In genomic region chr4:31467781-31468180, GRCh38 we compare ENCODE assay signal across 20 cellular contexts.
DNase-seq lines count a peak whose midpoint lies in the region; ATAC-seq, FAIRE-seq and TF ChIP-seq lines count a peak whose summit lies in the region.
"Had no signal": no experiment of that assay in that cellular context is flagged by ENCODE, and none has a peak within 500 bp of the region (broad histone marks: within the 10 kb centered on the region; RNA-seq: fewer than 3 reads in every experiment).

No MANE protein-coding gene starts in this region.

- no peaks in the 10 kb centered on the region for H3K4me1 ChIP-seq in endodermal cell (ENCODE audit: control insufficient read depth, insufficient read depth, low read length)
- H3K4me1 ChIP-seq: A549 had no signal

- 83 to 92% methylated on average over 2 to 3 of the region's 3 CpGs for WGBS in endodermal cell (ENCODE audit: insufficient coverage in 1 of 2, insufficient read length in 1 of 2), 2 experiments

- no peak for FAIRE-seq in H54 (lab: Jason Lieb, UNC)
- FAIRE-seq: A549, GM12891, K562 had no signal

- no peak for ATAC-seq in GM21526 (IDR thresholded peaks at IDR 0.05; ENCODE audit: low FRiP score, unreplicated experiment)
- ATAC-seq: A549, K562, Right ventricle myocardium inferior had no signal

- peaks cover 3% of the 10 kb centered on the region for H3K4me1 Mint-ChIP-seq in endodermal cell
- H3K4me1 Mint-ChIP-seq: CD4-positive, CD25-positive, alpha-beta regulatory T cell had no signal

- no peak overlapping the region for H3K4me3 ChIP-seq in cardiac fibroblast (replicated peaks in 1 of 2; ENCODE audit: low read depth in 2 of 2, low read length in 2 of 2)
- no peak overlapping the region for H3K4me3 ChIP-seq in endodermal cell (ENCODE audit: low read length)
- H3K4me3 ChIP-seq: A549, GM23248, K562, PC-9 had no signal

- no peak overlapping the region for H3K4me3 Mint-ChIP-seq in endodermal cell
- H3K4me3 Mint-ChIP-seq: CD4-positive, CD25-positive, alpha-beta regulatory T cell had no signal

- DNase-seq in ELR (ENCODE audit: low read depth) (peak; percentile 50), RPMI7951 (ENCODE audit: low read depth) (peak; percentile 78), cardiac fibroblast (ENCODE audit: low read depth in 2 of 2) (peak; percentile 26 to 54), foreskin melanocyte (peak; percentile 61), T-helper 2 cell (no peak), H54 (ENCODE audit: insufficient read length, low spot score) (no peak), endodermal cell (no peak)
- DNase-seq: CD4-positive, CD25-positive, alpha-beta regulatory T cell; DMS53; GM23248; NCI-H1092; NCI-H1694 treated with DMSO at 0.1 percent for 48 hours; NCI-H345; NCI-H69; PC-9 had no signal

- H3K9me3 Mint-ChIP-seq in endodermal cell = peaks cover 13% of the 10 kb centered on the region

- H3K27me3 ChIP-seq in endodermal cell (ENCODE audit: control insufficient read depth, insufficient read depth, low read length, poor library complexity, severe bottlenecking) = no peaks in the 10 kb centered on the region

- H3K36me3 Mint-ChIP-seq in endodermal cell (ENCODE audit: low read depth) = no peaks in the 10 kb centered on the region
- H3K36me3 Mint-ChIP-seq: CD4-positive, CD25-positive, alpha-beta regulatory T cell had no signal

- H3K27me3 Mint-ChIP-seq in endodermal cell (ENCODE audit: insufficient read depth) = no peaks in the 10 kb centered on the region
- H3K27me3 Mint-ChIP-seq: CD4-positive, CD25-positive, alpha-beta regulatory T cell had no signal

- TF ChIP-seq POLR2A in H54 (IDR thresholded peaks at IDR 0.05; ENCODE audit: low read depth, low read length) = no peak

- H3K36me3 ChIP-seq in endodermal cell (ENCODE audit: control insufficient read depth, insufficient read depth, low read length) = no peaks in the 10 kb centered on the region

- H3K27ac Mint-ChIP-seq in endodermal cell = no peak overlapping the region
- H3K27ac Mint-ChIP-seq: CD4-positive, CD25-positive, alpha-beta regulatory T cell had no signal

- H3K9ac ChIP-seq in endodermal cell (ENCODE audit: extremely low read depth, low read length, poor library complexity, severe bottlenecking) = no peak overlapping the region
- H3K9ac ChIP-seq: GM23248 had no signal

- peaks cover 14% of the 10 kb centered on the region for H3K9me3 ChIP-seq in endodermal cell (ENCODE audit: control insufficient read depth, low read length)
- H3K9me3 ChIP-seq: A549 had no signal

- H3K27ac ChIP-seq in endodermal cell (ENCODE audit: low read depth, low read length) = no peak overlapping the region
- H3K27ac ChIP-seq: A549, GM23248, PC-9 had no signal

- TF ChIP-seq CTCF in cardiac fibroblast (IDR thresholded peaks at IDR 0.05; ENCODE audit: low read depth, low read length) = no peak
- TF ChIP-seq CTCF in endodermal cell (conservative IDR thresholded peaks at IDR 0.05) = no peak

Comparison
In these comparisons a context has a peak if more than half of its experiments do, and no peak if none do; other contexts are left out.
1. DNase-seq: peak in ELR (single experiment), RPMI7951 (single experiment), cardiac fibroblast (2 of 2) and foreskin melanocyte (single experiment); none in T-helper 2 cell (0 of 5), H54 (single experiment) and endodermal cell (single experiment).